1 cellular context compared by ENCODE assay signal in genomic region chr3:10804183-10804648, GRCh38.
TF ChIP-seq lines count a peak whose summit lies in the region.

No MANE protein-coding gene starts in this region.

TF ChIP-seq in HCT116, 20 proteins besides CTCF, POLR2A, EP300 and RAD21 (continued from another document):
- TF ChIP-seq REST (IDR thresholded peaks at IDR 0.05; ENCODE audit: low read depth) (no peak), ZBTB33 (IDR thresholded peaks at IDR 0.05; ENCODE audit: extremely low read depth, insufficient replicate concordance, low read length) (no peak), SP1 (IDR thresholded peaks at IDR 0.05; ENCODE audit: low read depth) (peak; percentile 45; the same call in 1 of the 2 replicates), SIN3A (IDR thresholded peaks at IDR 0.05; ENCODE audit: low read depth) (no peak), JUND (IDR thresholded peaks at IDR 0.05) (peak; percentile 54; the same call in 1 of the 2 replicates), MAX (IDR thresholded peaks at IDR 0.05) (0 out of 2 replicates have a peak, but pooled peaks have one; percentile 22), FOSL1 (IDR thresholded peaks at IDR 0.05; ENCODE audit: low read depth) (peak; percentile 73), EGR1 (IDR thresholded peaks at IDR 0.05; ENCODE audit: low read depth) (no peak), EZH2 (IDR thresholded peaks at IDR 0.05) (no peak), YY1 (IDR thresholded peaks at IDR 0.05; ENCODE audit: extremely low read depth, insufficient replicate concordance, low read depth, low read length) (no peak)
